23 cellular contexts compared by ENCODE assay signal in the genomic region with DNA sequence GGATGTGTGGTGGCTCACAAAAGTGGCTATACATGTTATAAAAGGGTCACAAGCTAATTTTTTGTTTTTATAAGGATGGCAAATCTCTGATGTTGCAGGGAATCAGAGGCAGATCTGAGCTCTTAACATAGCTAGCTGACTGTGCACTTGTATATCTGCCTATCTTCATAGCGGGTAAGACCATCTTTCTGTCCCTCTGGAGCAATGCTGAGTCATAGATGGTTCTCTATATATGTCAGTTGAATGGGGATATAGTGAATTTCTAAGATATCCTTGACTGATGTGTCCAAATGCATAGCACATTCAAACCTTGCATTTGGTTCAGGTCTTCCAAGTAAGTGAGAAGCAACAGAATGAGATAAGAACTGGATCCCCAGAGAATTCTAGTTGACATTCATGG.
DNase-seq lines count a peak whose midpoint lies in the region; ATAC-seq, FAIRE-seq and TF ChIP-seq lines count a peak whose summit lies in the region.
"Had no signal": no experiment of that assay in that cellular context is flagged by ENCODE, and none has a peak within 500 bp of the region (broad histone marks: within the 10 kb centered on the region; RNA-seq: fewer than 3 reads in every experiment).

No MANE protein-coding gene starts in this region.

- H4K5ac ChIP-seq in H1 (ENCODE audit: insufficient read length, low read depth, low read length): no peak overlapping the region

- TF ChIP-seq CTCF in H1 (IDR thresholded peaks at IDR 0.05; ENCODE audit: control extremely low read depth in 1 of 3, insufficient read depth in 1 of 3, low read depth in 1 of 3, low read length in 3 of 3) (no peak), psoas muscle (IDR thresholded peaks at IDR 0.05) (no peak)

- H3K79me1 ChIP-seq in H1 (ENCODE audit: low read depth, low read length): no peaks in the 10 kb centered on the region

- peak overlapping the region; percentile 55; the same call in 1 of the 2 replicates for H2BK15ac ChIP-seq in H1 (ENCODE audit: low read length)

- WGBS in H1 (ENCODE audit: extremely low coverage in 1 of 2, insufficient coverage in 1 of 2, insufficient read length in 1 of 2, insufficient replicate concordance in 2 of 2, low coverage in 1 of 2, low lambda C conversion rate in 2 of 2, missing lambda C conversion rate in 1 of 2), 2 experiments: 88% methylated on average over 1 of the region's 1 CpG; no CpG with 5 or more reads in 1 of the 2 experiments
- 76 to 94% (median 93%) methylated on average over 1 of the region's 1 CpG for WGBS in psoas muscle, 3 donors

- no peaks in the 10 kb centered on the region for H3K36me3 Mint-ChIP-seq in activated CD8-positive, alpha-beta memory T cell treated with anti-CD3 and anti-CD28 coated beads, Interleukin-2, amount 10 ng/mL, durations not matched to agents 7 days and 5 days
- H3K36me3 Mint-ChIP-seq in activated CD4-positive, alpha-beta memory T cell treated with anti-CD3 and anti-CD28 coated beads, Interleukin-2, amount 10 ng/mL, durations not matched to agents 7 days and 5 days (ENCODE audit: low read depth): no peaks in the 10 kb centered on the region
- H3K36me3 Mint-ChIP-seq: CD8-positive, alpha-beta T cell had no signal

- H3K4me2 ChIP-seq in H1 (ENCODE audit: insufficient read depth in 1 of 2, low read depth in 2 of 2, low read length in 2 of 2): no peak overlapping the region
- H3K4me2 ChIP-seq: BLaER1 treated with 17β-estradiol and CSF1 and Interleukin-3, amounts not matched to agents 10 nM and 100 nM had no signal

- no peak for FAIRE-seq in H1 (lab: Jason Lieb, UNC)
- FAIRE-seq: A204.1, D721Med, GM12878, GM12892, GM18507 had no signal

- H3K4me3 ChIP-seq in H1 (ENCODE audit: extremely low read depth in 1 of 4, insufficient read depth in 2 of 4, low read depth in 3 of 4, low read length in 4 of 4) (no peak overlapping the region), psoas muscle (no peak overlapping the region)
- H3K4me3 ChIP-seq: BLaER1 treated with 17β-estradiol and CSF1 and Interleukin-3, amounts not matched to agents 10 nM and 100 nM; GM12878 had no signal

- CTCF ChIA-PET in activated CD8-positive, alpha-beta memory T cell treated with anti-CD3 and anti-CD28 coated beads, Interleukin-2, amount 10 ng/mL, durations not matched to agents 7 days and 5 days (lab: Charles Lee): no interaction called here
- CTCF ChIA-PET in H1 (lab: Charles Lee; ENCODE audit: partially characterized antibody): interaction anchor here (1.4 kb wide), 1 partner anchor 9 kb away, joined by 3 read pairs; no protein-coding TSS in a partner anchor
- CTCF ChIA-PET in activated CD4-positive, alpha-beta memory T cell treated with anti-CD3 and anti-CD28 coated beads, Interleukin-2, amount 10 ng/mL, durations not matched to agents 7 days and 5 days (lab: Charles Lee): no interaction called here

- H3K18ac ChIP-seq in H1 (ENCODE audit: extremely low read depth, low read length): no peak overlapping the region

- no peak overlapping the region for H2BK12ac ChIP-seq in H1 (ENCODE audit: low read depth, low read length)

- TF ChIP-seq RAD21 in H1 (IDR thresholded peaks at IDR 0.05 in 1 of 2, conservative IDR thresholded peaks at IDR 0.05 in 1 of 2; ENCODE audit: low read depth in 2 of 2, low read length in 2 of 2): no peak

- no peak overlapping the region for H3K23ac ChIP-seq in H1 (ENCODE audit: insufficient read length)

- H3K27me3 ChIP-seq in H1 (replicated peaks in 1 of 4; ENCODE audit: control insufficient read depth in 3 of 4, extremely low read depth in 1 of 4, insufficient read depth in 3 of 4, low read length in 3 of 4) (no peaks in the 10 kb centered on the region), psoas muscle (ENCODE audit: insufficient read depth in 3 of 3, low read length in 2 of 3) (peaks cover 0 to 2% (median 0%) of the 10 kb centered on the region in 3 donors)
- H3K27me3 ChIP-seq: BLaER1 treated with 17β-estradiol and CSF1 and Interleukin-3, amounts not matched to agents 10 nM and 100 nM had no signal

- no peak overlapping the region for H3K27ac ChIP-seq in H1 (ENCODE audit: low read depth, low read length)
- no peak overlapping the region for H3K27ac ChIP-seq in psoas muscle
- H3K27ac ChIP-seq: BLaER1 treated with 17β-estradiol and CSF1 and Interleukin-3, amounts not matched to agents 10 nM and 100 nM; C4-2B had no signal

- H3K4ac ChIP-seq in H1 (replicated peaks; ENCODE audit: insufficient read length, low read depth, low read length): no peak overlapping the region

- no peak overlapping the region for H2BK20ac ChIP-seq in H1 (ENCODE audit: low read length)

- no peak for DNase-seq in activated CD8-positive, alpha-beta memory T cell treated with anti-CD3 and anti-CD28 coated beads, Interleukin-2, amount 10 ng/mL, durations not matched to agents 7 days and 5 days
- DNase-seq in activated CD8-positive, alpha-beta memory T cell treated with anti-CD3 and anti-CD28 coated beads, Interleukin-2, amount 50 U/mL, for 48 hours: no peak
- DNase-seq in NCI-H69 (lab: John Stamatoyannopoulos, UW): peak; percentile 62
- peak; percentile 66 for DNase-seq in OCI-M1 (lab: John Stamatoyannopoulos, UW)
- no peak for DNase-seq in H1 (ENCODE audit: low read depth in 1 of 2, low spot score in 2 of 2)
- no peak for DNase-seq in psoas muscle
- no peak for DNase-seq in activated CD4-positive, alpha-beta memory T cell treated with anti-CD3 and anti-CD28 coated beads, Interleukin-2, amount 10 ng/mL, durations not matched to agents 7 days and 5 days
- DNase-seq: 8988T; ACHN; Caco-2; Calu3; CD4-positive, alpha-beta T cell; CD8-positive, alpha-beta T cell; DMS79 treated with DMSO at 0.1 percent for 48 hours; GDM1 had no signal

- no peaks in the 10 kb centered on the region for H3K4me1 Mint-ChIP-seq in activated CD8-positive, alpha-beta memory T cell treated with anti-CD3 and anti-CD28 coated beads, Interleukin-2, amount 10 ng/mL, durations not matched to agents 7 days and 5 days
- H3K4me1 Mint-ChIP-seq in activated CD4-positive, alpha-beta memory T cell treated with anti-CD3 and anti-CD28 coated beads, Interleukin-2, amount 10 ng/mL, durations not matched to agents 7 days and 5 days: no peaks in the 10 kb centered on the region

- no peak overlapping the region for H4K91ac ChIP-seq in H1 (replicated peaks; ENCODE audit: insufficient read length, low read length)

- H3K9me3 ChIP-seq in H1 (ENCODE audit: insufficient read depth in 2 of 2, low read depth in 1 of 2, low read length in 1 of 2): no peaks in the 10 kb centered on the region; a peak in 1 of 4 replicates
- no peaks in the 10 kb centered on the region for H3K9me3 ChIP-seq in psoas muscle
- H3K9me3 ChIP-seq: Caco-2 had no signal

- no peaks in the 10 kb centered on the region for H4K20me1 ChIP-seq in H1 (replicated peaks in 1 of 2; ENCODE audit: control insufficient read depth in 1 of 2, insufficient read depth in 2 of 2, low read length in 2 of 2)
- H4K20me1 ChIP-seq: BLaER1 treated with 17β-estradiol and CSF1 and Interleukin-3, amounts not matched to agents 10 nM and 100 nM had no signal

- H3K27me3 Mint-ChIP-seq in activated CD8-positive, alpha-beta memory T cell treated with anti-CD3 and anti-CD28 coated beads, Interleukin-2, amount 10 ng/mL, durations not matched to agents 7 days and 5 days: no peaks in the 10 kb centered on the region
- no peaks in the 10 kb centered on the region for H3K27me3 Mint-ChIP-seq in activated CD4-positive, alpha-beta memory T cell treated with anti-CD3 and anti-CD28 coated beads, Interleukin-2, amount 10 ng/mL, durations not matched to agents 7 days and 5 days
- H3K27me3 Mint-ChIP-seq: CD4-positive, alpha-beta T cell had no signal

- H2BK5ac ChIP-seq in H1 (ENCODE audit: low read depth, low read length): no peak overlapping the region

- H3K23me2 ChIP-seq in H1 (ENCODE audit: low read depth, low read length): no peaks in the 10 kb centered on the region; the same call in 1 of the 2 replicates

- H3K4me1 ChIP-seq in H1 (replicated peaks in 1 of 4; ENCODE audit: control insufficient read depth in 3 of 4, insufficient read depth in 4 of 4, low read length in 3 of 4): peaks cover 0 to 7% (median 0%) of the 10 kb centered on the region in 4 experiments; a peak in 2 of 7 replicates
- H3K4me1 ChIP-seq in psoas muscle: no peaks in the 10 kb centered on the region
- H3K4me1 ChIP-seq: Caco-2 had no signal

- H3K36me3 ChIP-seq in H1 (ENCODE audit: control insufficient read depth in 2 of 4, insufficient read depth in 4 of 4, low read length in 3 of 4) (no peaks in the 10 kb centered on the region), psoas muscle (ENCODE audit: insufficient read depth in 1 of 2, low read depth in 1 of 2) (no peaks in the 10 kb centered on the region)
- H3K36me3 ChIP-seq: BLaER1 treated with 17β-estradiol and CSF1 and Interleukin-3, amounts not matched to agents 10 nM and 100 nM had no signal

- ATAC-seq in activated CD8-positive, alpha-beta memory T cell treated with anti-CD3 and anti-CD28 coated beads, Interleukin-2, amount 10 ng/mL, durations not matched to agents 7 days and 5 days: no peak
- no peak for ATAC-seq in psoas muscle
- no peak for ATAC-seq in HG03354 (IDR thresholded peaks at IDR 0.05; ENCODE audit: poor library complexity, severe bottlenecking, unreplicated experiment)
- ATAC-seq: CD8-positive, alpha-beta T cell; GM12878 had no signal

- 0 out of 2 replicates have a peak overlapping the region, but pooled peaks have one; percentile 35 for H2AFZ ChIP-seq in H1 (ENCODE audit: low read length)

- POLR2A ChIA-PET in H1 (lab: Charles Lee; ENCODE audit: partially characterized antibody): no interaction called here
- POLR2A ChIA-PET in activated CD4-positive, alpha-beta memory T cell treated with anti-CD3 and anti-CD28 coated beads, Interleukin-2, amount 10 ng/mL, durations not matched to agents 7 days and 5 days (lab: Charles Lee): no interaction called here

- no peak overlapping the region for H3K4me3 Mint-ChIP-seq in activated CD8-positive, alpha-beta memory T cell treated with anti-CD3 and anti-CD28 coated beads, Interleukin-2, amount 10 ng/mL, durations not matched to agents 7 days and 5 days
- H3K4me3 Mint-ChIP-seq in activated CD4-positive, alpha-beta memory T cell treated with anti-CD3 and anti-CD28 coated beads, Interleukin-2, amount 10 ng/mL, durations not matched to agents 7 days and 5 days: no peak overlapping the region
- H3K4me3 Mint-ChIP-seq: CD4-positive, alpha-beta T cell; CD8-positive, alpha-beta T cell had no signal

- no peak overlapping the region for H2AK5ac ChIP-seq in H1 (ENCODE audit: low read depth, low read length)

- no peak overlapping the region for H3K14ac ChIP-seq in H1 (ENCODE audit: insufficient read length)

- no peak for TF ChIP-seq POLR2A in H1 (IDR thresholded peaks at IDR 0.05; ENCODE audit: control extremely low read depth in 1 of 2, low read depth in 2 of 2, low read length in 2 of 2)

- H3K79me2 ChIP-seq in H1 (ENCODE audit: control insufficient read depth in 1 of 2, insufficient read depth in 2 of 2, low read length in 2 of 2): no peaks in the 10 kb centered on the region

- H2BK120ac ChIP-seq in H1 (replicated peaks; ENCODE audit: low read depth, low read length): no peak overlapping the region

- TF ChIP-seq EP300 in H1 (IDR thresholded peaks at IDR 0.05; ENCODE audit: borderline replicate concordance in 1 of 2, low read depth in 2 of 2, low read length in 2 of 2): no peak

- H3K9me3 Mint-ChIP-seq in activated CD8-positive, alpha-beta memory T cell treated with anti-CD3 and anti-CD28 coated beads, Interleukin-2, amount 10 ng/mL, durations not matched to agents 7 days and 5 days (ENCODE audit: low read depth): peaks cover 2% of the 10 kb centered on the region
- H3K9me3 Mint-ChIP-seq in activated CD4-positive, alpha-beta memory T cell treated with anti-CD3 and anti-CD28 coated beads, Interleukin-2, amount 10 ng/mL, durations not matched to agents 7 days and 5 days: peaks cover 7% of the 10 kb centered on the region

- H3K27ac Mint-ChIP-seq in activated CD8-positive, alpha-beta memory T cell treated with anti-CD3 and anti-CD28 coated beads, Interleukin-2, amount 10 ng/mL, durations not matched to agents 7 days and 5 days: peak overlapping the region; percentile 18
- H3K27ac Mint-ChIP-seq in activated CD4-positive, alpha-beta memory T cell treated with anti-CD3 and anti-CD28 coated beads, Interleukin-2, amount 10 ng/mL, durations not matched to agents 7 days and 5 days: no peak overlapping the region
- H3K27ac Mint-ChIP-seq: CD4-positive, alpha-beta T cell; CD8-positive, alpha-beta T cell had no signal

- intact Hi-C loops in psoas muscle (cut with DNase I): no loop called here

- no peak overlapping the region for H3K9ac ChIP-seq in H1 (replicated peaks in 1 of 4; ENCODE audit: extremely low read depth in 1 of 4, low read depth in 3 of 4, low read length in 3 of 4)
- H3K9ac ChIP-seq: BLaER1 treated with 17β-estradiol and CSF1 and Interleukin-3, amounts not matched to agents 10 nM and 100 nM had no signal

- H3K56ac ChIP-seq in H1 (replicated peaks; ENCODE audit: insufficient read length, low read depth, low read length): no peak overlapping the region

- no peak overlapping the region for H4K8ac ChIP-seq in H1 (ENCODE audit: extremely low read depth, insufficient read depth, low read length)

Comparison
In these comparisons a context has a peak if more than half of its experiments do, and no peak if none do; other contexts are left out.
1. DNase-seq: peak in NCI-H69 (single experiment) and OCI-M1 (single experiment); none in activated CD8-positive, alpha-beta memory T cell treated with anti-CD3 and anti-CD28 coated beads, Interleukin-2, amount 10 ng/mL, durations not matched to agents 7 days and 5 days (single experiment), activated CD8-positive, alpha-beta memory T cell treated with anti-CD3 and anti-CD28 coated beads, Interleukin-2, amount 50 U/mL, for 48 hours (single experiment), H1 (0 of 2), psoas muscle (0 of 2) and activated CD4-positive, alpha-beta memory T cell treated with anti-CD3 and anti-CD28 coated beads, Interleukin-2, amount 10 ng/mL, durations not matched to agents 7 days and 5 days (single experiment).